ENCODE assay signal across 1 cellular context in the genomic region with DNA sequence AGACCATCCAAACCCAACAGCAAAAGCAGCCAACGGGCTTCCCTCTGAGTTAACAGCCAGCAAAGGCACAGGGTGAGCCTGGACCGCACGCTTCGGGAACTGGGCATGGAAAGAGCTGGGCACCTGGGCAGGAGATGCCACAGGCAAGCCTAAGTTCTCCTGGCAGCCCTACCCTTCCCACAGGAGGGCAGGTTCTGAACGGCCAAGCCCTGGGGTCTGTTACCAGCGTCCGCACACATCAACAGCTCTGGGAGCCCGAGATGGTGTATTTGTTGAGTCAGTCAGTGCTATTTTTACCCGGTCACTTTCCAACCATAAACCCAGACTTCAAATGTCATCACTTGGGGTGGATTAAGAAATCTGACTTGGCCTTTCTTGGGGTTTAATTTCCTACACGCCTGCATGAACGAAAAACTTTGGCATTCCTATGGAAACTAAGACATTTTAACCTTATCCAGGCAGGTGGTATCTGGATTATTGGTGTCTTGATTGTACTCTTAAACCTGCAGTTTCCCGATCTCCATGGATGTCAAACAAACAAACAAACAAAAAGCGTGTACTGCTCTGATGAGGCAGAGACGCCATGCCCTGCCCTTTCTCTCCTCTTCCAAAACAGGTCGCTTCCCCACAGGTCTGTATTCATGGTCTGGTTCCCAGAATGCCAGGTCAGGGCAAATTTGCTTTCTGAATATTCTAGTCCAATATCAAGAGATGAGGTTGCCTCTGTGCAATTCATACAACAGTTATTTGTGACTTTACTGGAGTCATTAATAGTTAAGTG.
TF ChIP-seq lines count a peak whose summit lies in the region.

No MANE protein-coding gene starts in this region.

TF ChIP-seq in GM12891, 5 proteins besides CTCF, POLR2A, EP300 and RAD21:
- no peak for TF ChIP-seq TAF1 (IDR thresholded peaks at IDR 0.05; ENCODE audit: low read depth, low read length)
- no peak for TF ChIP-seq POU2F2 (IDR thresholded peaks at IDR 0.05; ENCODE audit: low read depth, low read length)
- TF ChIP-seq POLR2AphosphoS5 (IDR thresholded peaks at IDR 0.05; ENCODE audit: low read depth, low read length), result no peak
- no peak for TF ChIP-seq SPI1 (IDR thresholded peaks at IDR 0.05; ENCODE audit: low read depth, low read length)
- no peak for TF ChIP-seq PAX5 (IDR thresholded peaks at IDR 0.05; ENCODE audit: insufficient read depth, low read length, severe bottlenecking)
